In the genomic region with DNA sequence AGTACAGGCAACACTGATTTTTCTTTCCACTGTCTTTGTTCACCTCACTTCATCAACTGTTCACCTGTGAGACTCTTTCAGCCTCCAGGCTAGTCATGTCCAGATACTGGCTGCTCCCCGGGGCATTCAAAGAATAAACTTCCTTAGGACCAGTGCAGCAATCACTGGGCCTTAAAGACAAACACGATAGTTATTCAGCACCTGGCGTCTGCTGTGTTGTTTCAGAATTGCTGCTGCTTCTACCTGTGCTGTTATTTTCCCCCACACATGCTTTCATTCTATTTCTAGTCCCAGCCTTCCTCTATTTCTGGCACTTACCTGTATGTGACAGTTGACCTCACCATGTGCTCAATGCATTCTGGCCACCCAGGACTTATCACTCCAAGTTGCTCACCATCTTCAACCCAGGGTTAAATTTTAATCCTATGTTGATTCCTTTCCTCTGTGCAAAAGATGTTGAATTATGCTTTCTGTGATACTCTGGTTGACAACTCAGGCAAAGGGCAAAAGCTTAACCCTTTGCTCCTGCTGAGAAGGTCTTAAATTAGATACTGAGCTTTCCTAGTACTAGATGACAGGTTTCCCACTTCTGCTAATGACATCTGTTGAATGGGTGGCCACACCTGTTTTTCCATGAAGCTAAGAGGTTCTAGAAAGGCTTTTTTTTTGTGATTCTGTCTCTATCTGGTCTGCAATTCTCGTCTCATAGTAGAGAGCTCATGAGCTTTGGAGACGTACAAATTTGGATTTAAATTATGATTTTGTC, we compare ENCODE assay signal across 20 cellular contexts. TPM values are rescaled to one million over a fixed set of nuclear protein-coding genes. Genes with fewer than 3 reads are reported as not detected.
DNase-seq lines count a peak whose midpoint lies in the region; ATAC-seq and TF ChIP-seq lines count a peak whose summit lies in the region.
"Had no signal": no experiment of that assay in that cellular context is flagged by ENCODE, and none has a peak within 500 bp of the region (broad histone marks: within the 10 kb centered on the region; RNA-seq: fewer than 3 reads in every experiment).

No MANE protein-coding gene starts in this region.

- TF ChIP-seq EP300 in gastroesophageal sphincter (IDR thresholded peaks at IDR 0.05): no peak

- no peak overlapping the region for H3K27ac Mint-ChIP-seq in effector memory CD8-positive, alpha-beta T cell
- H3K27ac Mint-ChIP-seq: activated naive CD8-positive, alpha-beta T cell treated with anti-CD3 and anti-CD28 coated beads, Interleukin-2, amount 10 ng/mL, durations not matched to agents 7 days and 5 days; activated T-cell treated with anti-CD3 and anti-CD28 coated beads, Interleukin-2, amount 50 U/mL, for 24 hours; IgD-negative memory B cell; nephron progenitor cell had no signal

- ATAC-seq in GM18511 (IDR thresholded peaks at IDR 0.05; ENCODE audit: unreplicated experiment) (peak; percentile 67), GM21528 (IDR thresholded peaks at IDR 0.05; ENCODE audit: low FRiP score, unreplicated experiment) (peak; percentile 67), HG03280 (IDR thresholded peaks at IDR 0.05; ENCODE audit: unreplicated experiment) (peak; percentile 67), gastroesophageal sphincter (no peak), HG03521 (IDR thresholded peaks at IDR 0.05; ENCODE audit: unreplicated experiment) (no peak)
- ATAC-seq in effector memory CD8-positive, alpha-beta T cell (replicated peaks): no peak

- H3K4me1 Mint-ChIP-seq in effector memory CD8-positive, alpha-beta T cell (ENCODE audit: low read depth in 2 of 2): no peaks in the 10 kb centered on the region
- H3K4me1 Mint-ChIP-seq: activated naive CD8-positive, alpha-beta T cell treated with anti-CD3 and anti-CD28 coated beads, Interleukin-2, amount 10 ng/mL, durations not matched to agents 7 days and 5 days; nephron progenitor cell had no signal

- no peak for TF ChIP-seq POLR2A in gastroesophageal sphincter (IDR thresholded peaks at IDR 0.05)

- 74 to 78% methylated on average over 4 to 5 of the region's 5 CpGs for WGBS in gastroesophageal sphincter (ENCODE audit: low coverage in 1 of 2), 2 donors

- H3K9me3 Mint-ChIP-seq in effector memory CD8-positive, alpha-beta T cell: no peaks in the 10 kb centered on the region
- H3K9me3 Mint-ChIP-seq: activated T-cell treated with anti-CD3 and anti-CD28 coated beads, Interleukin-2, amount 50 U/mL, for 24 hours; IgD-negative memory B cell; nephron progenitor cell had no signal

- no peaks in the 10 kb centered on the region for H3K9me3 ChIP-seq in gastroesophageal sphincter

- no peaks in the 10 kb centered on the region for H3K27me3 ChIP-seq in gastroesophageal sphincter
- H3K27me3 ChIP-seq: cardiac muscle cell had no signal

- TF ChIP-seq CTCF in VCaP (conservative IDR thresholded peaks at IDR 0.05): no peak
- TF ChIP-seq CTCF in gastroesophageal sphincter (IDR thresholded peaks at IDR 0.05): no peak

- no peak overlapping the region for H3K4me3 ChIP-seq in gastroesophageal sphincter
- H3K4me3 ChIP-seq: cardiac muscle cell, HAP-1 had no signal

- peak overlapping the region; percentile 6; the same call in 1 of the 2 replicates for H3K27ac ChIP-seq in VCaP
- H3K27ac ChIP-seq in gastroesophageal sphincter: no peak overlapping the region
- H3K27ac ChIP-seq: cardiac muscle cell had no signal

- no peak overlapping the region for H3K4me3 Mint-ChIP-seq in effector memory CD8-positive, alpha-beta T cell
- H3K4me3 Mint-ChIP-seq: activated naive CD8-positive, alpha-beta T cell treated with anti-CD3 and anti-CD28 coated beads, Interleukin-2, amount 10 ng/mL, durations not matched to agents 7 days and 5 days; activated T-cell treated with anti-CD3 and anti-CD28 coated beads, Interleukin-2, amount 50 U/mL, for 24 hours; IgD-negative memory B cell; nephron progenitor cell had no signal

- no peaks in the 10 kb centered on the region for H3K36me3 Mint-ChIP-seq in effector memory CD8-positive, alpha-beta T cell (ENCODE audit: insufficient read depth)
- H3K36me3 Mint-ChIP-seq: activated naive CD8-positive, alpha-beta T cell treated with anti-CD3 and anti-CD28 coated beads, Interleukin-2, amount 10 ng/mL, durations not matched to agents 7 days and 5 days; IgD-negative memory B cell had no signal

- no peaks in the 10 kb centered on the region for H3K27me3 Mint-ChIP-seq in effector memory CD8-positive, alpha-beta T cell
- H3K27me3 Mint-ChIP-seq: activated naive CD8-positive, alpha-beta T cell treated with anti-CD3 and anti-CD28 coated beads, Interleukin-2, amount 10 ng/mL, durations not matched to agents 7 days and 5 days; activated T-cell treated with anti-CD3 and anti-CD28 coated beads, Interleukin-2, amount 50 U/mL, for 24 hours; IgD-negative memory B cell had no signal

- no peaks in the 10 kb centered on the region for H3K4me1 ChIP-seq in gastroesophageal sphincter
- H3K4me1 ChIP-seq: HAP-1 had no signal

- no peak for DNase-seq in effector memory CD8-positive, alpha-beta T cell
- DNase-seq in NOMO-1 (lab: John Stamatoyannopoulos, UW; ENCODE audit: unreplicated experiment in 2 of 2): no peak
- DNase-seq: activated CD4-positive, alpha-beta T cell treated with anti-CD3 and anti-CD28 coated beads, Interleukin-2, amount 50 U/mL, for 1 hour; activated naive CD8-positive, alpha-beta T cell treated with anti-CD3 and anti-CD28 coated beads, Interleukin-2, amount 10 ng/mL, durations not matched to agents 7 days and 5 days; activated T-cell treated with anti-CD3 and anti-CD28 coated beads, Interleukin-2, amount 50 U/mL, for 24 hours; effector memory CD4-positive, alpha-beta T cell; NCI-H1092; nephron progenitor cell; stimulated activated CD4-positive, alpha-beta T cell treated with anti-CD3 and anti-CD28 coated beads, Interleukin-15, amount 100 ng/mL, for 24 hours; T-helper 1 cell had no signal

- H3K36me3 ChIP-seq in gastroesophageal sphincter: no peaks in the 10 kb centered on the region
- H3K36me3 ChIP-seq: cardiac muscle cell, HAP-1 had no signal

RNA-seq across cellular contexts. Expression of gene PTPRQ, which starts 41.4 kb away (rescaled TPM):
- 1 to 10 TPM in 3 of 4 donors, under 1 TPM in 1; 0.47 to 6.0 (median 3.4) TPM for total RNA-seq in gastroesophageal sphincter
- total RNA-seq: activated naive CD8-positive, alpha-beta T cell treated with anti-CD3 and anti-CD28 coated beads, Interleukin-2, amount 10 ng/mL, durations not matched to agents 7 days and 5 days; lung microvascular endothelial cell had no signal

Comparison
In these comparisons a context has a peak if more than half of its experiments do, and no peak if none do; other contexts are left out.
1. ATAC-seq: peak in GM18511 (single experiment), GM21528 (single experiment) and HG03280 (single experiment); none in gastroesophageal sphincter (single experiment), HG03521 (single experiment) and effector memory CD8-positive, alpha-beta T cell (single experiment).